In genomic region chr1:211578640-211579433, GRCh38 we compare ENCODE assay signal across 8 cellular contexts. TPM values are rescaled to one million over a fixed set of nuclear protein-coding genes. Genes with fewer than 3 reads are reported as not detected.
DNase-seq lines count a peak whose midpoint lies in the region; FAIRE-seq and TF ChIP-seq lines count a peak whose summit lies in the region.

Gene SLC30A1, minus strand, starts transcription at chr1:211579161. Its CDS starts 549 bp downstream, at chr1:211578612.

- H2AFZ ChIP-seq in Loucy (ENCODE audit: low read length) (peak within 1 kb of the TSS; percentile 82), neural cell (ENCODE audit: low read depth, low read length) (peak within 1 kb of the TSS; percentile 37)

- intact Hi-C loops in stomach (cut with DNase I; ENCODE audit: low total_unique reads) = no loop called here

- TF ChIP-seq RAD21 in neural cell (conservative IDR thresholded peaks at IDR 0.05) = peak; percentile 17

- 0 to 1% (median 0%) methylated on average over 19 to 97 of the region's 97 CpGs for WGBS in stomach, 5 donors

- H3K4me2 ChIP-seq in Loucy (ENCODE audit: low read depth, low read length, poor library complexity, severe bottlenecking) (peak within 1 kb of the TSS; percentile 87), neural cell (ENCODE audit: low read length) (peak within 1 kb of the TSS; percentile 50)

- H3K27me3 ChIP-seq in Loucy (ENCODE audit: insufficient read depth, low read length, poor library complexity, severe bottlenecking) (no peaks in the 10 kb centered on the region), neural cell (ENCODE audit: insufficient read depth, low read depth, low read length) (no peaks in the 10 kb centered on the region), stomach (no peaks in the 10 kb centered on the region)

- peak within 1 kb of the TSS; percentile 80 for H3K4me3 ChIP-seq in Loucy (ENCODE audit: low read length, poor library complexity, severe bottlenecking)
- peak within 1 kb of the TSS; percentile 84 for H3K4me3 ChIP-seq in fibroblast of the aortic adventitia (ENCODE audit: low read depth, low read length)
- peak within 1 kb of the TSS; percentile 93 for H3K4me3 ChIP-seq in neural cell (ENCODE audit: low read length)
- peak within 1 kb of the TSS; percentile 76 to 99 (median 90) for H3K4me3 ChIP-seq in stomach

- H4K20me1 ChIP-seq in Loucy (ENCODE audit: insufficient read depth, low read length, poor library complexity, severe bottlenecking) = peaks cover 36% of the 10 kb centered on the region
- no peaks in the 10 kb centered on the region for H4K20me1 ChIP-seq in neural cell (ENCODE audit: insufficient read depth)

- H3K79me2 ChIP-seq in Loucy (ENCODE audit: insufficient read depth, low read length) (peaks cover 46% of the 10 kb centered on the region), neural cell (replicated peaks; ENCODE audit: insufficient read depth, low read length) (peaks cover 36% of the 10 kb centered on the region)

- TF ChIP-seq CTCF in Loucy (conservative IDR thresholded peaks at IDR 0.05; ENCODE audit: low read length) (no peak), fibroblast of the aortic adventitia (IDR thresholded peaks at IDR 0.05; ENCODE audit: insufficient read depth, low read length) (no peak), neural cell (IDR thresholded peaks at IDR 0.05; ENCODE audit: poor library complexity, severe bottlenecking) (peak; percentile 22), stomach (IDR thresholded peaks at IDR 0.05) (no peak)

- H3K9me2 ChIP-seq in Loucy (replicated peaks; ENCODE audit: low read depth, low read length) (no peaks in the 10 kb centered on the region), neural cell (ENCODE audit: insufficient read depth, low read length) (no peaks in the 10 kb centered on the region)

- DNase-seq in EL (peak; percentile 98), H54 (ENCODE audit: insufficient read length, low spot score) (peak; percentile 96), fibroblast of the aortic adventitia (ENCODE audit: low read depth) (peak; percentile 97), stomach (peak; percentile 100)
- peak; percentile 99 for DNase-seq in activated effector memory CD4-positive, alpha-beta T cell treated with Interleukin-2 at 50 U/mL for 16 hours

- TF ChIP-seq POLR2A in H54 (IDR thresholded peaks at IDR 0.05; ENCODE audit: low read depth, low read length) = peak; percentile 97
- peak; percentile 83 for TF ChIP-seq POLR2A in Raji (IDR thresholded peaks at IDR 0.05; ENCODE audit: insufficient read depth, low read depth, low read length)
- TF ChIP-seq POLR2A in stomach (IDR thresholded peaks at IDR 0.05) = peak in 1 of 4 donors; percentile 72

- H3K4me1 ChIP-seq in Loucy (ENCODE audit: insufficient read depth, low read length, poor library complexity, severe bottlenecking) (peaks cover 72% of the 10 kb centered on the region), stomach (peaks cover 8 to 61% (median 36%) of the 10 kb centered on the region in 4 donors)

- H3F3A ChIP-seq in Loucy (ENCODE audit: low read depth) (peaks cover 8% of the 10 kb centered on the region), neural cell (ENCODE audit: insufficient read depth, low read length, poor library complexity, severe bottlenecking) (no peaks in the 10 kb centered on the region)

- FAIRE-seq in H54 (lab: Jason Lieb, UNC) = peak; percentile 55

- peak within 1 kb of the TSS; percentile 6 for H3K27ac ChIP-seq in neural cell (ENCODE audit: low read length)
- peak within 1 kb of the TSS; percentile 95 to 99 (median 97) for H3K27ac ChIP-seq in stomach

- H3K36me3 ChIP-seq in Loucy (ENCODE audit: insufficient read depth, low read length) (no peaks in the 10 kb centered on the region; the same call in 1 of the 2 replicates), neural cell (ENCODE audit: insufficient read depth, low read length) (no peaks in the 10 kb centered on the region), stomach (peaks cover 8 to 18% (median 11%) of the 10 kb centered on the region in 4 donors)

- no peaks in the 10 kb centered on the region for H3K9me3 ChIP-seq in Loucy (ENCODE audit: insufficient read depth, low read depth, low read length)
- H3K9me3 ChIP-seq in neural cell (ENCODE audit: low read length) = no peaks in the 10 kb centered on the region
- no peaks in the 10 kb centered on the region for H3K9me3 ChIP-seq in stomach

- TF ChIP-seq EP300 in neural cell (conservative IDR thresholded peaks at IDR 0.05; ENCODE audit: poor library complexity, severe bottlenecking) (no peak), stomach (IDR thresholded peaks at IDR 0.05) (no peak)

- H3K9ac ChIP-seq in Loucy (ENCODE audit: low read depth, low read length, poor library complexity, severe bottlenecking) = peak within 1 kb of the TSS; percentile 87
- H3K9ac ChIP-seq in neural cell (ENCODE audit: low read length) = peak within 1 kb of the TSS; percentile 64

TF ChIP-seq in neural cell, 6 proteins besides CTCF, POLR2A, EP300 and RAD21:
- TF ChIP-seq SMC3 (conservative IDR thresholded peaks at IDR 0.05; ENCODE audit: poor library complexity) (no peak), REST (IDR thresholded peaks at IDR 0.05; ENCODE audit: borderline replicate concordance) (no peak), TAF1 (IDR thresholded peaks at IDR 0.05; ENCODE audit: low read depth) (peak; percentile 19), POLR2AphosphoS5 (IDR thresholded peaks at IDR 0.05) (no peak), EZH2 (IDR thresholded peaks at IDR 0.05; ENCODE audit: borderline replicate concordance, insufficient read depth, low read length, poor library complexity, severe bottlenecking) (no peak), MXI1 (conservative IDR thresholded peaks at IDR 0.05; ENCODE audit: poor library complexity, severe bottlenecking) (peak; percentile 47)

RNA-seq across cellular contexts. Expression of gene SLC30A1, which starts in this region (rescaled TPM):
- total RNA-seq in fibroblast of the aortic adventitia (ENCODE audit: low replicate concordance) (37.2 and 47.4 TPM in 2 replicates), stomach (10 to 100 TPM in 3 of 5 donors, 1 to 10 TPM in 1, under 1 TPM in 1; 0.58 to 30.1 (median 18.5) TPM)
- polyA plus RNA-seq in neural cell (4.4 and 6.5 TPM in 2 replicates), stomach (1 to 10 TPM; 2.0 to 2.4 (median 2.1) TPM)
- polyA minus RNA-seq in neural cell = 20.5 and 22.3 TPM in 2 replicates

Comparison
In these comparisons a context has a peak if more than half of its experiments do, and no peak if none do; other contexts are left out.
1. Peak in every context shown above with its lines: DNase-seq, H3K4me3 ChIP-seq and H3K27ac ChIP-seq.